ENCODE assay signal across 8 cellular contexts in genomic region chr13:98570929-98571372, GRCh38. TPM values are rescaled to one million over a fixed set of nuclear protein-coding genes. Genes with fewer than 3 reads are reported as not detected.
DNase-seq lines count a peak whose midpoint lies in the region; ATAC-seq, FAIRE-seq and TF ChIP-seq lines count a peak whose summit lies in the region.

No MANE protein-coding gene starts in this region.

- CTCF ChIA-PET in activated CD4-positive, alpha-beta memory T cell treated with anti-CD3 and anti-CD28 coated beads, Interleukin-2, amount 10 ng/mL, durations not matched to agents 7 days and 5 days (lab: Charles Lee): interaction anchor here (1.2 to 1.6 kb wide), 4 partner anchors 14 to 126 kb away, joined by 3 to 8 read pairs (median 7); no protein-coding TSS in a partner anchor

- H3K4me1 Mint-ChIP-seq in activated CD4-positive, alpha-beta memory T cell treated with anti-CD3 and anti-CD28 coated beads, Interleukin-2, amount 10 ng/mL, durations not matched to agents 7 days and 5 days: peaks cover 87% of the 10 kb centered on the region

- POLR2A ChIA-PET in activated CD4-positive, alpha-beta memory T cell treated with anti-CD3 and anti-CD28 coated beads, Interleukin-2, amount 10 ng/mL, durations not matched to agents 7 days and 5 days (lab: Charles Lee): interaction anchor here (0.6 to 3.9 kb wide), 15 partner anchors 8 to 125 kb away, joined by 3 to 26 read pairs (median 5); no protein-coding TSS in a partner anchor

- peak; percentile 61 for DNase-seq in GM12892 (ENCODE audit: insufficient read length)
- DNase-seq in HuH-7 (ENCODE audit: low spot score): peak; percentile 61
- DNase-seq in activated CD4-positive, alpha-beta memory T cell treated with anti-CD3 and anti-CD28 coated beads, Interleukin-2, amount 10 ng/mL, durations not matched to agents 7 days and 5 days: peak; percentile 63
- DNase-seq in globus pallidus (ENCODE audit: low spot score): peak; percentile 19
- no peak for DNase-seq in GDM1 (lab: John Stamatoyannopoulos, UW)
- DNase-seq in NCI-H1436 treated with DMSO at 0.1 percent for 48 hours (lab: John Stamatoyannopoulos, UW): no peak

- no peaks in the 10 kb centered on the region for H3K36me3 ChIP-seq in skeletal muscle tissue (ENCODE audit: control insufficient read depth in 3 of 3, insufficient read depth in 3 of 3, low read length in 3 of 3)

- H3K4me1 ChIP-seq in skeletal muscle tissue (ENCODE audit: control insufficient read depth in 3 of 3, insufficient read depth in 3 of 3, low read length in 3 of 3): peaks cover 53 to 58% (median 57%) of the 10 kb centered on the region in 3 donors

- H3K27me3 ChIP-seq in skeletal muscle tissue (ENCODE audit: control insufficient read depth in 3 of 3, insufficient read depth in 3 of 3, low read length in 3 of 3): no peaks in the 10 kb centered on the region

- ATAC-seq in GM21576 (IDR thresholded peaks at IDR 0.05; ENCODE audit: unreplicated experiment): peak; percentile 84

- H3K4me3 Mint-ChIP-seq in activated CD4-positive, alpha-beta memory T cell treated with anti-CD3 and anti-CD28 coated beads, Interleukin-2, amount 10 ng/mL, durations not matched to agents 7 days and 5 days: peak overlapping the region; percentile 81

- H3K4me3 ChIP-seq in skeletal muscle tissue (ENCODE audit: low read length in 3 of 3): peak overlapping the region; percentile 11 to 56 (median 44)

- H3K9me3 Mint-ChIP-seq in activated CD4-positive, alpha-beta memory T cell treated with anti-CD3 and anti-CD28 coated beads, Interleukin-2, amount 10 ng/mL, durations not matched to agents 7 days and 5 days: no peaks in the 10 kb centered on the region

- H3K27me3 Mint-ChIP-seq in activated CD4-positive, alpha-beta memory T cell treated with anti-CD3 and anti-CD28 coated beads, Interleukin-2, amount 10 ng/mL, durations not matched to agents 7 days and 5 days: no peaks in the 10 kb centered on the region

- H3K9me3 ChIP-seq in skeletal muscle tissue (ENCODE audit: control insufficient read depth in 3 of 3, low read length in 3 of 3): no peaks in the 10 kb centered on the region

- peak overlapping the region; percentile 52 for H3K27ac ChIP-seq in skeletal muscle tissue (ENCODE audit: low read depth, low read length)

- peak overlapping the region in 1 of 3 donors; percentile 54 for H3K9ac ChIP-seq in skeletal muscle tissue (ENCODE audit: low read depth in 1 of 3, low read length in 3 of 3)

- peak; percentile 91 for FAIRE-seq in GM12892 (lab: Jason Lieb, UNC)

- TF ChIP-seq POLR2A in GM12892 (IDR thresholded peaks at IDR 0.05; ENCODE audit: low read depth, low read length): no peak

- H3K36me3 Mint-ChIP-seq in activated CD4-positive, alpha-beta memory T cell treated with anti-CD3 and anti-CD28 coated beads, Interleukin-2, amount 10 ng/mL, durations not matched to agents 7 days and 5 days (ENCODE audit: low read depth): peaks cover 66% of the 10 kb centered on the region

- peak overlapping the region; percentile 95 for H3K27ac Mint-ChIP-seq in activated CD4-positive, alpha-beta memory T cell treated with anti-CD3 and anti-CD28 coated beads, Interleukin-2, amount 10 ng/mL, durations not matched to agents 7 days and 5 days

RNA-seq across cellular contexts. Expression of gene STK24, which starts 6.0 kb away (rescaled TPM):
- 63.2 TPM for polyA plus RNA-seq in GM12892 (2012; ENCODE audit: missing spikeins)
- 100 to 1,000 TPM; 189 to 204 TPM for total RNA-seq in activated CD4-positive, alpha-beta memory T cell treated with anti-CD3 and anti-CD28 coated beads, Interleukin-2, amount 10 ng/mL, durations not matched to agents 7 days and 5 days
- total RNA-seq in skeletal muscle tissue: 19.8 TPM

Comparison
In these comparisons a context has a peak if more than half of its experiments do, and no peak if none do; other contexts are left out.
1. DNase-seq: peak in GM12892 (single experiment), HuH-7 (single experiment), activated CD4-positive, alpha-beta memory T cell treated with anti-CD3 and anti-CD28 coated beads, Interleukin-2, amount 10 ng/mL, durations not matched to agents 7 days and 5 days (single experiment) and globus pallidus (single experiment); none in GDM1 (single experiment) and NCI-H1436 treated with DMSO at 0.1 percent for 48 hours (single experiment).